Comparison of ENCODE assay signal across 9 cellular contexts in genomic region chr7:27198871-27199801, GRCh38. TPM values are rescaled to one million over a fixed set of nuclear protein-coding genes. Genes with fewer than 3 reads are reported as not detected.
DNase-seq lines count a peak whose midpoint lies in the region; TF ChIP-seq lines count a peak whose summit lies in the region.
"Had no signal": no experiment of that assay in that cellular context is flagged by ENCODE, and none has a peak within 500 bp of the region (broad histone marks: within the 10 kb centered on the region; RNA-seq: fewer than 3 reads in every experiment).

No MANE protein-coding gene starts in this region.

- no peaks in the 10 kb centered on the region for H4K20me1 ChIP-seq in OCI-LY7 (ENCODE audit: insufficient read depth, low read length)

- no peaks in the 10 kb centered on the region for H3K9me2 ChIP-seq in OCI-LY7 (ENCODE audit: insufficient read depth, low read length)

- BruUV-seq in OCI-LY7 (replicated peaks; lab: Mats Ljungman, UMichigan): no TSS peak

- H3K4me3 ChIP-seq in OCI-LY7 (ENCODE audit: low read depth, low read length, poor library complexity, severe bottlenecking): peak overlapping the region; percentile 73
- H3K4me3 ChIP-seq in esophagus muscularis mucosa: peak overlapping the region; percentile 17 to 51 (median 24)
- peak overlapping the region in 7 of 8 donors; percentile 8 to 68 (median 26) for H3K4me3 ChIP-seq in spleen

- TF ChIP-seq CTCF in OCI-LY7 (conservative IDR thresholded peaks at IDR 0.05; ENCODE audit: low read length): no peak
- TF ChIP-seq CTCF in esophagus muscularis mucosa (IDR thresholded peaks at IDR 0.05): no peak
- TF ChIP-seq CTCF in spleen (IDR thresholded peaks at IDR 0.05 in 8 of 11, conservative IDR thresholded peaks at IDR 0.05 in 3 of 11): no peak

- intact Hi-C loops in OCI-LY7 (cut with micrococcal nuclease; ENCODE audit: unreplicated experiment): loop anchor here (5.0 to 10.0 kb wide), 4 partner anchors 408 to 878 kb away; partner anchors contain the start of gene HIBADH
- intact Hi-C loops in esophagus muscularis mucosa (cut with DNase I): loop anchor here (5.0 to 10.0 kb wide), 4 partner anchors 723 to 1073 kb away; no protein-coding TSS in a partner anchor
- intact Hi-C loops in spleen (cut with DNase I; ENCODE audit: low total_unique reads): loop anchor here (10.0 kb wide), 4 partner anchors 586 to 896 kb away; no protein-coding TSS in a partner anchor

- peak overlapping the region; percentile 62; the same call in 1 of the 2 replicates for H3K4me2 ChIP-seq in OCI-LY7 (ENCODE audit: low read length)

- POLR2A ChIA-PET in OCI-LY7 (lab: Charles Lee): no interaction called here

- H3K36me3 ChIP-seq in OCI-LY7 (ENCODE audit: insufficient read depth, low read length): no peaks in the 10 kb centered on the region
- H3K36me3 ChIP-seq in esophagus muscularis mucosa: no peaks in the 10 kb centered on the region
- no peaks in the 10 kb centered on the region for H3K36me3 ChIP-seq in spleen

- WGBS in esophagus muscularis mucosa: 4% methylated on average over 23 of the region's 93 CpGs
- whole genome bisulfite sequencing in spleen, 5 donors: 4 to 9% (median 4%) methylated on average over 19 to 93 of the region's 93 CpGs

- no peaks in the 10 kb centered on the region for H3K79me2 ChIP-seq in OCI-LY7 (ENCODE audit: insufficient read depth, low read depth, low read length)

- H3K27me3 ChIP-seq in esophagus muscularis mucosa (peaks cover 14 to 100% (median 88%) of the 10 kb centered on the region in 4 donors), spleen (replicated peaks in 1 of 7) (peaks cover 32 to 100% (median 96%) of the 10 kb centered on the region in 7 donors)

- H2AFZ ChIP-seq in OCI-LY7 (ENCODE audit: low read length): no peak overlapping the region

- no peak overlapping the region for H3K27ac ChIP-seq in OCI-LY7 (ENCODE audit: low read depth, low read length, poor library complexity, severe bottlenecking)
- H3K27ac ChIP-seq in esophagus muscularis mucosa (replicated peaks in 1 of 4): no peak overlapping the region
- no peak overlapping the region for H3K27ac ChIP-seq in spleen

- TF ChIP-seq EP300 in esophagus muscularis mucosa (IDR thresholded peaks at IDR 0.05): no peak

- DNase-seq in NCI-H524 (lab: John Stamatoyannopoulos, UW): peak; percentile 7 to 32
- DNase-seq in NCI-H524 treated with DMSO at 0.1 percent for 48 hours (lab: John Stamatoyannopoulos, UW): no peak
- peak; percentile 27 for DNase-seq in OCI-LY7 (ENCODE audit: low spot score)
- no peak for DNase-seq in esophagus muscularis mucosa (ENCODE audit: extremely low spot score)
- peak; percentile 77 for DNase-seq in spleen
- no peak for DNase-seq in cortex of kidney (lab: John Stamatoyannopoulos, UW)
- no peak for DNase-seq in T-helper 9 cell
- DNase-seq in HPDE6-E6E7 (ENCODE audit: extremely low spot score): no peak

- CTCF ChIA-PET in OCI-LY7 (lab: Charles Lee; ENCODE audit: unreplicated experiment): interaction anchor here (0.6 kb wide), 1 partner anchor 407 kb away, joined by 4 read pairs; no protein-coding TSS in a partner anchor

- H3K9me3 ChIP-seq in OCI-LY7 (ENCODE audit: low read length) (no peaks in the 10 kb centered on the region), esophagus muscularis mucosa (no peaks in the 10 kb centered on the region), spleen (no peaks in the 10 kb centered on the region)

- TF ChIP-seq POLR2A in esophagus muscularis mucosa (IDR thresholded peaks at IDR 0.05; ENCODE audit: low read depth): no peak
- TF ChIP-seq POLR2A in spleen (IDR thresholded peaks at IDR 0.05): no peak

- H3K4me1 ChIP-seq in OCI-LY7 (ENCODE audit: insufficient read depth, low read length, poor library complexity, severe bottlenecking): peaks cover 17% of the 10 kb centered on the region
- H3K4me1 ChIP-seq in esophagus muscularis mucosa: peaks cover 16 to 44% (median 41%) of the 10 kb centered on the region in 4 donors
- peaks cover 8 to 58% (median 43%) of the 10 kb centered on the region in 6 donors for H3K4me1 ChIP-seq in spleen

RNA-seq across cellular contexts. Expression of gene HOXA13, which starts 0.8 kb away (rescaled TPM):
- 0.15 and 0.54 TPM in 2 replicates for total RNA-seq in OCI-LY7 (2014; rRNA removed; shearing (Covaris generic))
- total RNA-seq in OCI-LY7 (2022) (0.18 and 0.32 TPM in 2 replicates), esophagus muscularis mucosa (not detected), spleen (not detected)
- not detected for polyA plus RNA-seq in spleen
- total RNA-seq: liver had no signal

RNA-seq across cellular contexts. Expression of gene HOXA11, which starts 14.1 kb away (rescaled TPM):
- not detected in 2 replicates for total RNA-seq in OCI-LY7 (2014; rRNA removed; shearing (Covaris generic))
- total RNA-seq in OCI-LY7 (2022): not detected in 2 replicates
- total RNA-seq in esophagus muscularis mucosa: not detected
- total RNA-seq in spleen: not detected
- not detected for polyA plus RNA-seq in spleen
- total RNA-seq: liver had no signal
- polyA plus RNA-seq: liver had no signal

RNA-seq across cellular contexts. Expression of gene HOXA10, which starts 25.0 kb away (rescaled TPM):
- total RNA-seq in OCI-LY7 (2014; rRNA removed; shearing (Covaris generic)): not detected in 2 replicates
- not detected in 2 replicates for total RNA-seq in OCI-LY7 (2022)
- total RNA-seq in esophagus muscularis mucosa: not detected
- total RNA-seq in spleen: under 1 TPM in 3 of 7 donors, not detected in 4; 0.13 to 0.72 (median 0.56) TPM
- under 1 TPM; 0.05 to 0.22 (median 0.19) TPM for polyA plus RNA-seq in spleen

RNA-seq across cellular contexts. Expression of gene HOXA9, which starts 33.8 kb away (rescaled TPM):
- total RNA-seq in OCI-LY7 (2014; rRNA removed; shearing (Covaris generic)): not detected in 2 replicates
- total RNA-seq in OCI-LY7 (2022): not detected in 2 replicates
- total RNA-seq in esophagus muscularis mucosa: under 1 TPM in 1 of 4 donors, not detected in 3; 0.50 TPM
- total RNA-seq in spleen: 1 to 10 TPM in 5 of 7 donors, under 1 TPM in 2; 0.51 to 3.0 (median 1.2) TPM
- under 1 TPM; 0.46 to 0.54 (median 0.48) TPM for polyA plus RNA-seq in spleen

RNA-seq across cellular contexts. Expression of gene HOXA7, which starts 42.7 kb away (rescaled TPM):
- 4.1 and 6.0 TPM in 2 replicates for total RNA-seq in OCI-LY7 (2014; rRNA removed; shearing (Covaris generic))
- total RNA-seq in OCI-LY7 (2022): 0.42 and 1.2 TPM in 2 replicates
- 1 to 10 TPM in 1 of 4 donors, under 1 TPM in 3; 0.33 to 1.7 (median 0.49) TPM for total RNA-seq in esophagus muscularis mucosa
- 1 to 10 TPM; 1.0 to 8.0 (median 2.6) TPM for total RNA-seq in spleen
- polyA plus RNA-seq in spleen: 1 to 10 TPM in 1 of 3 donors, under 1 TPM in 2; 0.55 to 1.4 (median 0.80) TPM
- polyA plus RNA-seq: liver had no signal

Comparison
In these comparisons a context has a peak if more than half of its experiments do, and no peak if none do; other contexts are left out.
1. DNase-seq: peak in NCI-H524 (2 of 2), OCI-LY7 (single experiment) and spleen (single experiment); none in NCI-H524 treated with DMSO at 0.1 percent for 48 hours (single experiment), esophagus muscularis mucosa (single experiment), cortex of kidney (single experiment), T-helper 9 cell (single experiment) and HPDE6-E6E7 (single experiment).
2. Peak in every context shown above with its lines, with median percentiles within 50 percentile points of each other: H3K4me3 ChIP-seq.